Comparison of ENCODE assay signal across 23 cellular contexts in genomic region chr12:1077036-1077803, GRCh38.
DNase-seq lines count a peak whose midpoint lies in the region; ATAC-seq, FAIRE-seq and TF ChIP-seq lines count a peak whose summit lies in the region.
"Had no signal": no experiment of that assay in that cellular context is flagged by ENCODE, and none has a peak within 500 bp of the region (broad histone marks: within the 10 kb centered on the region; RNA-seq: fewer than 3 reads in every experiment).

No MANE protein-coding gene starts in this region.

- H3K9me3 ChIP-seq in heart left ventricle = no peaks in the 10 kb centered on the region
- no peaks in the 10 kb centered on the region for H3K9me3 ChIP-seq in parathyroid adenoma (ENCODE audit: control insufficient read depth, low read length)
- no peaks in the 10 kb centered on the region for H3K9me3 ChIP-seq in MG63
- H3K9me3 ChIP-seq: Caco-2, HAP-1, Peyer's patch had no signal

- H3K4me2 ChIP-seq in parathyroid adenoma (ENCODE audit: low read length) = peak overlapping the region; percentile 4
- H3K4me2 ChIP-seq: KMS-11 had no signal

- H3K27ac ChIP-seq in heart left ventricle (peak overlapping the region in 7 of 12 donors; percentile 3 to 30 (median 15)), parathyroid adenoma (peak overlapping the region; percentile 15)
- H3K27ac ChIP-seq: BLaER1 treated with 17β-estradiol and CSF1 and Interleukin-3, amounts not matched to agents 10 nM and 100 nM; GM23248; KMS-11; Peyer's patch had no signal

- DNase-seq in heart left ventricle (no peak), left ventricle myocardium superior (no peak), MG63 (no peak), HTR-8/SVneo (ENCODE audit: insufficient read length, low spot score) (no peak), MV-4-11 (lab: John Stamatoyannopoulos, UW) (no peak)
- DNase-seq: 8988T; Caco-2; CD4-positive, alpha-beta memory T cell; DMS 273 treated with DMSO at 0.1 percent for 48 hours; DMS79 treated with DMSO at 0.1 percent for 48 hours; GM23248; NCI-H1105 treated with DMSO at 0.1 percent for 48 hours; NCI-H2029 treated with DMSO at 0.1 percent for 48 hours; NCI-H345; NCI-H524; NCI-H82; Peyer's patch had no signal

- FAIRE-seq in colon (lab: Jason Lieb, UNC) (peak; percentile 14), HTR-8/SVneo (lab: Jason Lieb, UNC) (no peak)

- H3K9ac ChIP-seq in parathyroid adenoma = no peak overlapping the region
- H3K9ac ChIP-seq: BLaER1 treated with 17β-estradiol and CSF1 and Interleukin-3, amounts not matched to agents 10 nM and 100 nM; GM23248; KMS-11 had no signal

- no peak for TF ChIP-seq POLR2A in heart left ventricle (IDR thresholded peaks at IDR 0.05)

- peak in 1 of 4 donors; percentile 16 for ATAC-seq in heart left ventricle
- no peak for ATAC-seq in left ventricle myocardium superior
- ATAC-seq: Right ventricle myocardium inferior had no signal

- TF ChIP-seq CTCF in heart left ventricle (IDR thresholded peaks at IDR 0.05) (no peak), parathyroid adenoma (IDR thresholded peaks at IDR 0.05) (no peak)

- no peak overlapping the region for H2AFZ ChIP-seq in parathyroid adenoma
- H2AFZ ChIP-seq: GM23248 had no signal

- H3K4me1 ChIP-seq in heart left ventricle = peaks cover 0 to 20% (median 13%) of the 10 kb centered on the region in 12 donors
- no peaks in the 10 kb centered on the region for H3K4me1 ChIP-seq in parathyroid adenoma
- H3K4me1 ChIP-seq: Caco-2, Peyer's patch had no signal

- H3K36me3 ChIP-seq in heart left ventricle (no peaks in the 10 kb centered on the region), parathyroid adenoma (ENCODE audit: control insufficient read depth, insufficient read depth, low read length) (no peaks in the 10 kb centered on the region), MG63 (peaks cover 1% of the 10 kb centered on the region; the same call in 1 of the 2 replicates)
- H3K36me3 ChIP-seq: HAP-1, Peyer's patch had no signal

- intact Hi-C loops in heart left ventricle (cut with DNase I) (loop anchor here in 1 of 10 donors (10.0 kb wide), 1 partner anchor 82 kb away; the partner anchor contains the start of gene ERC1), left ventricle myocardium superior (cut with micrococcal nuclease) (no loop called here)

- no peak overlapping the region for H3K4me3 ChIP-seq in heart left ventricle
- H3K4me3 ChIP-seq in parathyroid adenoma (ENCODE audit: low read depth, low read length) = no peak overlapping the region
- H3K4me3 ChIP-seq in MG63 = no peak overlapping the region
- H3K4me3 ChIP-seq: BLaER1 treated with 17β-estradiol and CSF1 and Interleukin-3, amounts not matched to agents 10 nM and 100 nM; GM23248; HAP-1; Peyer's patch had no signal

- H3K79me2 ChIP-seq in parathyroid adenoma = peaks cover 8% of the 10 kb centered on the region

- no peaks in the 10 kb centered on the region for H3K27me3 ChIP-seq in heart left ventricle
- H3K27me3 ChIP-seq in parathyroid adenoma (ENCODE audit: control insufficient read depth, insufficient read depth, low read length) = no peaks in the 10 kb centered on the region
- no peaks in the 10 kb centered on the region for H3K27me3 ChIP-seq in MG63
- H3K27me3 ChIP-seq: BLaER1 treated with 17β-estradiol and CSF1 and Interleukin-3, amounts not matched to agents 10 nM and 100 nM; Peyer's patch had no signal

- 46 to 52% (median 50%) methylated on average over 5 of the region's 5 CpGs for WGBS in heart left ventricle, 4 donors
